In genomic region chr19:43798546-43799409, GRCh38 we compare ENCODE assay signal across 8 cellular contexts. TPM values are rescaled to one million over a fixed set of nuclear protein-coding genes. Genes with fewer than 3 reads are reported as not detected.
A peak's percentile ranks its signal among the peaks of the same experiment; 100 is the strongest.
DNase-seq lines count a peak whose midpoint lies in the region; ATAC-seq, FAIRE-seq and TF ChIP-seq lines count a peak whose summit lies in the region.

No MANE protein-coding gene starts in this region.

- H3K4me1 Mint-ChIP-seq in activated T-cell treated with anti-CD3 and anti-CD28 coated beads, Interleukin-2, amount 50 U/mL, for 72 hours (ENCODE audit: low read depth): peaks cover 14% of the 10 kb centered on the region

- intact Hi-C loops in upper lobe of right lung (cut with DNase I): no loop called here

- TF ChIP-seq POLR2A in H54 (IDR thresholded peaks at IDR 0.05; ENCODE audit: low read depth, low read length): no peak

- no peak for TF ChIP-seq CTCF in fibroblast of the aortic adventitia (IDR thresholded peaks at IDR 0.05; ENCODE audit: insufficient read depth, low read length)
- no peak for TF ChIP-seq CTCF in upper lobe of right lung (IDR thresholded peaks at IDR 0.05)

- H3K36me3 Mint-ChIP-seq in activated T-cell treated with anti-CD3 and anti-CD28 coated beads, Interleukin-2, amount 50 U/mL, for 72 hours (ENCODE audit: insufficient read depth in 2 of 2): no peaks in the 10 kb centered on the region

- no peaks in the 10 kb centered on the region for H3K9me3 ChIP-seq in upper lobe of right lung

- DNase-seq in ELF-1 (ENCODE audit: low read depth, low spot score) (peak; percentile 85), NCI-H345 (lab: John Stamatoyannopoulos, UW) (peak; percentile 70), fibroblast of the aortic adventitia (ENCODE audit: low read depth) (no peak), nucleus accumbens (lab: John Stamatoyannopoulos, UW) (peak in 42 of 56 donors; percentile 12 to 89 (median 58)), upper lobe of right lung (peak; percentile 78), H54 (ENCODE audit: insufficient read length, low spot score) (no peak)
- DNase-seq in activated T-cell treated with anti-CD3 and anti-CD28 coated beads, Interleukin-2, amount 50 U/mL, for 72 hours: peak; percentile 67 to 77

- H3K27ac Mint-ChIP-seq in activated T-cell treated with anti-CD3 and anti-CD28 coated beads, Interleukin-2, amount 50 U/mL, for 72 hours: no peak overlapping the region

- H3K9me3 Mint-ChIP-seq in activated T-cell treated with anti-CD3 and anti-CD28 coated beads, Interleukin-2, amount 50 U/mL, for 72 hours: no peaks in the 10 kb centered on the region

- H3K4me1 ChIP-seq in upper lobe of right lung: peaks cover 8% of the 10 kb centered on the region

- H3K36me3 ChIP-seq in upper lobe of right lung: no peaks in the 10 kb centered on the region

- no peak for FAIRE-seq in H54 (lab: Jason Lieb, UNC)

- H3K27ac ChIP-seq in upper lobe of right lung: no peak overlapping the region

- ATAC-seq in activated T-cell treated with anti-CD3 and anti-CD28 coated beads, Interleukin-2, amount 50 U/mL, for 72 hours (replicated peaks in 1 of 2): peak; percentile 92 to 93
- ATAC-seq in upper lobe of right lung: peak; percentile 85
- no peak for ATAC-seq in GM18858 (IDR thresholded peaks at IDR 0.05; ENCODE audit: unreplicated experiment)

- H3K4me3 ChIP-seq in fibroblast of the aortic adventitia (ENCODE audit: low read depth, low read length) (peak overlapping the region; percentile 65), upper lobe of right lung (peak overlapping the region; percentile 57)

- H3K27me3 Mint-ChIP-seq in activated T-cell treated with anti-CD3 and anti-CD28 coated beads, Interleukin-2, amount 50 U/mL, for 72 hours (ENCODE audit: low read depth): peaks cover 20% of the 10 kb centered on the region

- peak overlapping the region; percentile 80 to 87 for H3K4me3 Mint-ChIP-seq in activated T-cell treated with anti-CD3 and anti-CD28 coated beads, Interleukin-2, amount 50 U/mL, for 72 hours

- peaks cover 2% of the 10 kb centered on the region for H3K27me3 ChIP-seq in upper lobe of right lung

RNA-seq across cellular contexts. Expression of gene LYPD5, which starts 3.5 kb away (rescaled TPM):
- 1 to 10 TPM in 1 of 2 donors, under 1 TPM in 1; 0.21 to 1.1 TPM for total RNA-seq in activated T-cell treated with anti-CD3 and anti-CD28 coated beads, Interleukin-2, amount 50 U/mL, for 72 hours
- total RNA-seq in fibroblast of the aortic adventitia (ENCODE audit: low replicate concordance) (0.72 and 1.1 TPM in 2 replicates), upper lobe of right lung (3.6 TPM)

RNA-seq across cellular contexts. Expression of gene KCNN4, which starts 18.0 kb away (rescaled TPM):
- total RNA-seq in activated T-cell treated with anti-CD3 and anti-CD28 coated beads, Interleukin-2, amount 50 U/mL, for 72 hours: 100 to 1,000 TPM in 1 of 2 donors, 10 to 100 TPM in 1; 91.6 to 118 TPM
- total RNA-seq in fibroblast of the aortic adventitia (ENCODE audit: low replicate concordance) (1.2 and 39.9 TPM in 2 replicates), upper lobe of right lung (7.3 TPM)

RNA-seq across cellular contexts. Expression of gene ZNF283, which starts 28.3 kb away (rescaled TPM):
- total RNA-seq in activated T-cell treated with anti-CD3 and anti-CD28 coated beads, Interleukin-2, amount 50 U/mL, for 72 hours: 1 to 10 TPM; 6.9 to 7.3 TPM
- 12.5 and 29.9 TPM in 2 replicates for total RNA-seq in fibroblast of the aortic adventitia (ENCODE audit: low replicate concordance)
- 11.7 TPM for total RNA-seq in upper lobe of right lung

RNA-seq across cellular contexts. Expression of gene SMG9, which starts 44.0 kb away (rescaled TPM):
- total RNA-seq in activated T-cell treated with anti-CD3 and anti-CD28 coated beads, Interleukin-2, amount 50 U/mL, for 72 hours: 10 to 100 TPM; 85.3 to 96.4 TPM
- total RNA-seq in fibroblast of the aortic adventitia (ENCODE audit: low replicate concordance) (18.6 and 25.0 TPM in 2 replicates), upper lobe of right lung (44.7 TPM)

Comparison
In these comparisons a context has a peak if more than half of its experiments do, and no peak if none do; other contexts are left out.
1. DNase-seq: peak in ELF-1 (single experiment), NCI-H345 (single experiment), activated T-cell treated with anti-CD3 and anti-CD28 coated beads, Interleukin-2, amount 50 U/mL, for 72 hours (2 of 2), nucleus accumbens (42 of 56) and upper lobe of right lung (single experiment); none in fibroblast of the aortic adventitia (single experiment) and H54 (single experiment).